In the genomic region with DNA sequence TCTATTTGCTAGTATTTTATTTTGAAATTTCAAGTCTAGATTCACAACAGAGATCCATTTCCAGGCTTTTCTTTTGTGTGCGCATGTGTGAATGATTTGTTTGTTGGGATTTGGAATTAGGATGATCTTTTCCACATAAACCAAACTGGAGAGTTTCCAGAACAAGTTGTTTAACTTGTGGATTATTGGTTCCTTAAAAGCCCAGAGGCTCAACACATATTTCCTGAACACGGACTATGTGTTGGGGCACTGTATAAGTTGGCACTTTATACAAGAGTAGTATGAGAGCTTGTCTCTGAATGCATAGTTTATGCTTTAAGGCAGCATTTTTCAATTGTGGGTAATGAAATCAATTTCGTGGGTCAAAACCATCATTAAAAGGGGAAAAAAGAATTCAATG, we compare ENCODE assay signal across 19 cellular contexts.
"Had no signal": no experiment of that assay in that cellular context is flagged by ENCODE, and none has a peak within 500 bp of the region (broad histone marks: within the 10 kb centered on the region; RNA-seq: fewer than 3 reads in every experiment).

No MANE protein-coding gene starts in this region.

- DNase-seq: KBM-7, MG63, NCI-H1092, NCI-H1105 treated with DMSO at 0.1 percent for 48 hours, NCI-H1436, NCI-H187, NCI-H2029, NCI-H2081 treated with DMSO at 0.1 percent for 48 hours, NCI-H2171, NCI-H226, NCI-H446, NCI-H510A, NCI-H524 treated with DMSO at 0.1 percent for 48 hours, NCI-H69, NCI-H774, SHP77 had no signal

- H3K9me3 ChIP-seq: MG63 had no signal

- H3K27ac ChIP-seq: RWPE1 had no signal

- H3K27me3 ChIP-seq: MG63 had no signal

- ATAC-seq: Panc1, SK-N-SH treated with all-trans-retinoic acid at 6 μM for 48 hours had no signal

- H3K36me3 ChIP-seq: MG63 had no signal

- H3K4me3 ChIP-seq: MG63 had no signal
